In the genomic region with DNA sequence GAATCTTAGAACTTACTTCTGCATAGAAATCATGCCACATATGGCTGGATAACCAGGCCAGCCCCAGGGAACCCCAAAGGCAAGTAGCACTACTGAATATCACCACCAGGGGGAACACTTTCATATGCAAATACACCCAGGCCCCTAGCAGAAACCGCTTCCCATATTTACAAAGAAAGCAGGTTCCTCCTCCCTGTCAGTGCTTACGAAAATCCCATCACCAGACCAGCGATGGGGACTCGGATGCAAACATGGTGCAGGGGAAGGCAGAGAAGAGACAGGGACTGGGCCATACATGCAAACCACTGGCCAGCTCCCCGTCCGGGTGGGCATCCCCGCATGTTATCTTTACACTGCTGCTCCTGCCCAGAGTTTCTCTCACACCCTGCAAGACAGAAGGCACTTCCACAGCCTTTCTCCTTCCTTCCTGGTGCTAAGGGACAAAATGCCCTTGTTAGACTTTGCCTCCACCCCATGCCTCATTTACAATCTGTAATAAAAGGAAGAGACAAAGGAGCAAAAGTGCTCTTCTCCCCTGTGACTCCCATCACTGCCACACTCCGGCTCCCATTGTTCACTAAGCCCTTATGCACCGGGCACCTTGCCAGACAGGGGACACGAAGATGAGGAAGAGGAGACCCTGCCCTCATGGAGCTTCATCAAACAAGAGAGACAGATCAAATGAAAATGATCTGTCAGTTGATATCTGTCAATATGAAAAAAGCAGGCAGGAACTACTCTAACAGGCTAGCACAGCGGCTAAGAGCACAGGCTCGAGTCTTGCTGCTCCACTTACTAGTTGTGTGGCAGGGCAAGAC, we compare ENCODE assay signal across 8 cellular contexts.
DNase-seq lines count a peak whose midpoint lies in the region; ATAC-seq, FAIRE-seq and TF ChIP-seq lines count a peak whose summit lies in the region.

No MANE protein-coding gene starts in this region.

- DNase-seq in DMS79 treated with DMSO at 0.1 percent for 48 hours (lab: John Stamatoyannopoulos, UW) (peak; percentile 31), HTR-8/SVneo (ENCODE audit: insufficient read length, low spot score) (peak; percentile 64), activated T-cell treated with anti-CD3 and anti-CD28 coated beads for 1 hour (ENCODE audit: low read depth) (peak; percentile 39), esophagus muscularis mucosa (ENCODE audit: extremely low spot score) (peak; percentile 95), natural killer cell (peak; percentile 30), stomach (peak; percentile 72)

- H3K4me1 Mint-ChIP-seq in natural killer cell, result peaks cover 0 to 10% of the 10 kb centered on the region in 2 donors

- peaks cover 5% of the 10 kb centered on the region for H3K4me1 ChIP-seq in OCI-LY3 (ENCODE audit: low read length)
- H3K4me1 ChIP-seq in esophagus muscularis mucosa, result peaks cover 6 to 7% (median 6%) of the 10 kb centered on the region in 4 donors
- peaks cover 0 to 13% (median 5%) of the 10 kb centered on the region in 4 donors for H3K4me1 ChIP-seq in stomach

- H3K27ac Mint-ChIP-seq in natural killer cell, result no peak overlapping the region

- peak; percentile 87 for TF ChIP-seq CTCF in OCI-LY3 (IDR thresholded peaks at IDR 0.05; ENCODE audit: low read depth, low read length)
- peak; percentile 90 to 98 (median 93) for TF ChIP-seq CTCF in esophagus muscularis mucosa (IDR thresholded peaks at IDR 0.05)
- peak; percentile 86 for TF ChIP-seq CTCF in natural killer cell (IDR thresholded peaks at IDR 0.05)
- peak in 6 of 7 experiments; percentile 30 to 96 (median 94) for TF ChIP-seq CTCF in stomach (IDR thresholded peaks at IDR 0.05)

- peaks cover 4% of the 10 kb centered on the region; the same call in 1 of the 2 replicates for H3K27me3 ChIP-seq in OCI-LY3 (ENCODE audit: low read depth, low read length)
- H3K27me3 ChIP-seq in esophagus muscularis mucosa, result no peaks in the 10 kb centered on the region
- H3K27me3 ChIP-seq in stomach, result no peaks in the 10 kb centered on the region

- no peak overlapping the region for H3K4me3 Mint-ChIP-seq in natural killer cell

- no peak overlapping the region for H3K9ac ChIP-seq in OCI-LY3 (ENCODE audit: low read length)

- no peaks in the 10 kb centered on the region for H3K9me3 Mint-ChIP-seq in natural killer cell

- H3K4me2 ChIP-seq in OCI-LY3 (ENCODE audit: low read length), result peak overlapping the region; percentile 87

- H3K27me3 Mint-ChIP-seq in natural killer cell (ENCODE audit: low read depth in 2 of 2), result peaks cover 0 to 3% of the 10 kb centered on the region in 2 donors

- TF ChIP-seq EP300 in esophagus muscularis mucosa (IDR thresholded peaks at IDR 0.05) (no peak), stomach (IDR thresholded peaks at IDR 0.05) (no peak)

- FAIRE-seq in HTR-8/SVneo (lab: Jason Lieb, UNC), result no peak

- H3K79me2 ChIP-seq in OCI-LY3 (ENCODE audit: low read length), result no peaks in the 10 kb centered on the region

- no peaks in the 10 kb centered on the region for H3K36me3 Mint-ChIP-seq in natural killer cell

- H3K9me3 ChIP-seq in OCI-LY3 (ENCODE audit: insufficient read depth, low read length) (no peaks in the 10 kb centered on the region), esophagus muscularis mucosa (no peaks in the 10 kb centered on the region), stomach (no peaks in the 10 kb centered on the region)

- intact Hi-C loops in esophagus muscularis mucosa (cut with DNase I), result loop anchor here (5.0 kb wide), 1 partner anchor 70 kb away; a partner anchor contains a TSS
- intact Hi-C loops in natural killer cell (cut with micrococcal nuclease), result no loop called here
- intact Hi-C loops in stomach (cut with DNase I; ENCODE audit: low total_unique reads), result loop anchor here (10.0 kb wide), 1 partner anchor 52 kb away; no protein-coding TSS in a partner anchor

- H2AFZ ChIP-seq in OCI-LY3 (ENCODE audit: low read depth, low read length), result peak overlapping the region; percentile 91

- H3K36me3 ChIP-seq in OCI-LY3 (replicated peaks; ENCODE audit: low read depth, low read length) (no peaks in the 10 kb centered on the region), esophagus muscularis mucosa (peaks cover 11 to 73% (median 58%) of the 10 kb centered on the region in 4 donors), stomach (peaks cover 8 to 70% (median 45%) of the 10 kb centered on the region in 4 donors)

- no peak overlapping the region for H3K27ac ChIP-seq in OCI-LY3 (ENCODE audit: low read length)
- peak overlapping the region in 1 of 4 donors; percentile 34 for H3K27ac ChIP-seq in esophagus muscularis mucosa (replicated peaks in 1 of 4)
- H3K27ac ChIP-seq in stomach, result no peak overlapping the region

- no peaks in the 10 kb centered on the region for H4K20me1 ChIP-seq in OCI-LY3 (ENCODE audit: insufficient read depth, low read length)

- TF ChIP-seq POLR2A in esophagus muscularis mucosa (IDR thresholded peaks at IDR 0.05; ENCODE audit: low read depth) (no peak), stomach (IDR thresholded peaks at IDR 0.05) (no peak)

- ATAC-seq in GM21515 (IDR thresholded peaks at IDR 0.05; ENCODE audit: unreplicated experiment) (peak; percentile 92), natural killer cell (peak; percentile 77 to 95 (median 78))

- WGBS in esophagus muscularis mucosa, result 54% methylated on average over 12 of the region's 12 CpGs
- WGBS in stomach, 5 donors, result 41 to 51% (median 45%) methylated on average over 10 to 12 of the region's 12 CpGs

- H3K4me3 ChIP-seq in OCI-LY3 (ENCODE audit: low read length) (peak overlapping the region; percentile 74), esophagus muscularis mucosa (no peak overlapping the region), stomach (no peak overlapping the region)

Comparison
In these comparisons a context has a peak if more than half of its experiments do, and no peak if none do; other contexts are left out.
1. DNase-seq: peak in every context shown above with its lines; median percentile 95 in esophagus muscularis mucosa; 72 in stomach; 64 in HTR-8/SVneo; 39 in activated T-cell treated with anti-CD3 and anti-CD28 coated beads for 1 hour; 31 in DMS79 treated with DMSO at 0.1 percent for 48 hours; 30 in natural killer cell.